In genomic region chr9:73647560-73647959, GRCh38 we compare ENCODE assay signal across 27 cellular contexts.
"Had no signal": no experiment of that assay in that cellular context is flagged by ENCODE, and none has a peak within 500 bp of the region (broad histone marks: within the 10 kb centered on the region; RNA-seq: fewer than 3 reads in every experiment).

No MANE protein-coding gene starts in this region.

- DNase-seq: stimulated activated CD4-positive, alpha-beta T cell treated with anti-CD3 and anti-CD28 coated beads, Interleukin-2, amount 100 ng/mL, for 48 hours; stimulated activated CD4-positive, alpha-beta T cell treated with anti-CD3 and anti-CD28 coated beads, Interleukin-4, amount 100 ng/mL, for 1 hour; stimulated activated CD4-positive, alpha-beta T cell treated with anti-CD3 and anti-CD28 coated beads, Interleukin-4, amount 100 ng/mL, for 24 hours; stimulated activated CD4-positive, alpha-beta T cell treated with anti-CD3 and anti-CD28 coated beads, Interleukin-4, amount 100 ng/mL, for 4 hours; stimulated activated CD8-positive, alpha-beta memory T cell treated with anti-CD3 and anti-CD28 coated beads, Interleukin-4, amount 100 ng/mL, for 48 hours; stimulated activated naive B cell treated with anti-CD40 and anti-IgM and Interleukin-4, amounts not matched to agents 10 μg/mL and 1 μg/mL and 100 μg/mL, for 72 hours; stimulated activated naive CD4-positive, alpha-beta T cell; stimulated activated naive CD4-positive, alpha-beta T cell treated with Interleukin-2 at 50 U/mL for 16 hours; stimulated activated naive CD8-positive, alpha-beta T cell treated with anti-CD3 and anti-CD28 coated beads, Interleukin-15, amount 100 ng/mL, for 72 hours; stimulated activated naive CD8-positive, alpha-beta T cell treated with anti-CD3 and anti-CD28 coated beads, Interleukin-15, Interleukin-2, amounts not matched to agents 100 U/mL and 50 U/mL, for 24 hours; stomach; substantia nigra; testis; thyroid gland; tibial artery; transverse colon; trophoblast cell; upper lobe of right lung; uterus had no signal

- H3K4me3 ChIP-seq: stomach, suprapubic skin, testis, thoracic aorta, thyroid gland, tibial artery, tibial nerve, transverse colon, upper lobe of left lung, upper lobe of right lung, uterus, vagina had no signal

- H3K36me3 ChIP-seq: stomach, suprapubic skin, thoracic aorta, thyroid gland, tibial artery, tibial nerve, transverse colon, upper lobe of left lung, upper lobe of right lung, uterus, vagina had no signal

- ATAC-seq: stimulated activated effector memory CD8-positive, alpha-beta T cell treated with anti-CD3 and anti-CD28 coated beads, Interleukin-12 subunit alpha, Interleukin-12 subunit beta, amount 100 ng/mL, for 72 hours; stimulated activated memory B cell treated with anti-CD40 and anti-IgM and Interleukin-4, amounts not matched to agents 10 μg/mL and 1 μg/mL and 100 μg/mL, for 72 hours; stimulated activated naive B cell treated with anti-CD40 and anti-IgM and Interleukin-4, amounts not matched to agents 10 μg/mL and 1 μg/mL and 100 μg/mL, for 72 hours; stimulated activated naive CD8-positive, alpha-beta T cell treated with anti-CD3 and anti-CD28 coated beads, Interleukin-15, amount 100 ng/mL, for 72 hours; stimulated activated naive CD8-positive, alpha-beta T cell treated with anti-CD3 and anti-CD28 coated beads, Interleukin-15, Interleukin-2, amounts not matched to agents 100 U/mL and 50 U/mL, for 24 hours; upper lobe of right lung had no signal

- H3K27me3 ChIP-seq: stomach, suprapubic skin, testis, thyroid gland, tibial artery, tibial nerve, transverse colon, upper lobe of left lung, upper lobe of right lung, uterus, vagina had no signal

- FAIRE-seq: urothelium cell line had no signal
